Comparison of ENCODE assay signal across 13 cellular contexts in the genomic region with DNA sequence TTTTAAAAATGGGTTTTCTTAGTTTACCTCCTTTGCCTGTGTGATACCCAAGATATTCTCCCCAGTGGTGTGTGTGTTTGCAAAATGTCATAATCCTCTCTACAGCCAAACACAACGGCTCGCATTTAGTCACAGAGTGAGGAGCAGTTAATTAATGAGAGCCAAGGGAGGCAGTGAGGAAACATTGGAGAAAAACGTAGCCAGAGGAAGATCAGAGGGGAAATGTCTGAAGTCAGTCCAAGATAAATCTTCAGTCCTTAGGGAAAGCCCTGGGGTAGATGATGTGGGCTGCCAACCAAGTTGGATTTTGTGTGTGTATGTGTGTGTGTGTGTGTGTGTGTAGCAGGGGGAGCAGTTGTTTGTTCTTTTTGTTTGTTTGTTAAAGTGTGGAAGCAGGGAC.
DNase-seq lines count a peak whose midpoint lies in the region; ATAC-seq and TF ChIP-seq lines count a peak whose summit lies in the region.
"Had no signal": no experiment of that assay in that cellular context is flagged by ENCODE, and none has a peak within 500 bp of the region (broad histone marks: within the 10 kb centered on the region; RNA-seq: fewer than 3 reads in every experiment).

No MANE protein-coding gene starts in this region.

- TF ChIP-seq POLR2A in stomach (IDR thresholded peaks at IDR 0.05), result no peak

- H3K9me3 ChIP-seq in psoas muscle, result no peaks in the 10 kb centered on the region
- no peaks in the 10 kb centered on the region for H3K9me3 ChIP-seq in stomach
- no peaks in the 10 kb centered on the region for H3K9me3 ChIP-seq in naive thymus-derived CD4-positive, alpha-beta T cell (ENCODE audit: control insufficient read depth in 2 of 3, low read length in 3 of 3)

- POLR2A ChIA-PET in naive thymus-derived CD4-positive, alpha-beta T cell (lab: Charles Lee), result no interaction called here

- H3K9me3 Mint-ChIP-seq in activated T-cell treated with anti-CD3 and anti-CD28 coated beads, Interleukin-2, amount 50 U/mL, for 72 hours, result no peaks in the 10 kb centered on the region
- H3K9me3 Mint-ChIP-seq in naive thymus-derived CD4-positive, alpha-beta T cell, result peaks cover 0 to 1% (median 0%) of the 10 kb centered on the region in 11 donors

- H3K36me3 ChIP-seq in psoas muscle (ENCODE audit: insufficient read depth in 1 of 2, low read depth in 1 of 2) (no peaks in the 10 kb centered on the region), stomach (no peaks in the 10 kb centered on the region)
- no peaks in the 10 kb centered on the region for H3K36me3 ChIP-seq in naive thymus-derived CD4-positive, alpha-beta T cell (ENCODE audit: control insufficient read depth in 2 of 3, insufficient read depth in 3 of 3, low read length in 3 of 3)

- TF ChIP-seq CTCF in astrocyte of the spinal cord (IDR thresholded peaks at IDR 0.05; ENCODE audit: low read depth, low read length) (no peak), fibroblast of villous mesenchyme (IDR thresholded peaks at IDR 0.05; ENCODE audit: insufficient read depth, low read depth, low read length) (no peak), psoas muscle (IDR thresholded peaks at IDR 0.05) (no peak), stomach (IDR thresholded peaks at IDR 0.05) (no peak)

- ATAC-seq in psoas muscle, result peak in 3 of 4 donors; percentile 31 to 73 (median 51)
- ATAC-seq in activated T-cell treated with anti-CD3 and anti-CD28 coated beads, Interleukin-2, amount 50 U/mL, for 72 hours (replicated peaks in 1 of 2), result no peak
- no peak for ATAC-seq in naive thymus-derived CD4-positive, alpha-beta T cell
- ATAC-seq: foreskin keratinocyte had no signal

- H3K27me3 ChIP-seq in psoas muscle (ENCODE audit: insufficient read depth in 3 of 3, low read length in 2 of 3), result no peaks in the 10 kb centered on the region
- H3K27me3 ChIP-seq in stomach, result no peaks in the 10 kb centered on the region
- no peaks in the 10 kb centered on the region for H3K27me3 ChIP-seq in naive thymus-derived CD4-positive, alpha-beta T cell (ENCODE audit: control insufficient read depth in 2 of 2, insufficient read depth in 2 of 2, low read length in 2 of 2)
- H3K27me3 ChIP-seq: foreskin keratinocyte had no signal

- no peak overlapping the region for H3K4me3 Mint-ChIP-seq in activated T-cell treated with anti-CD3 and anti-CD28 coated beads, Interleukin-2, amount 50 U/mL, for 72 hours
- H3K4me3 Mint-ChIP-seq in naive thymus-derived CD4-positive, alpha-beta T cell, result no peak overlapping the region

- 3 to 13% (median 5%) methylated on average over 3 of the region's 3 CpGs for WGBS in psoas muscle, 3 donors
- 8 to 9% (median 9%) methylated on average over 3 of the region's 3 CpGs for WGBS in stomach, 5 donors

- H3K27ac Mint-ChIP-seq in activated T-cell treated with anti-CD3 and anti-CD28 coated beads, Interleukin-2, amount 50 U/mL, for 72 hours, result no peak overlapping the region
- H3K27ac Mint-ChIP-seq in naive thymus-derived CD4-positive, alpha-beta T cell, result no peak overlapping the region

- peaks cover 5% of the 10 kb centered on the region for H3K4me1 ChIP-seq in psoas muscle
- H3K4me1 ChIP-seq in stomach, result peaks cover 0 to 21% (median 4%) of the 10 kb centered on the region in 4 donors
- H3K4me1 ChIP-seq in naive thymus-derived CD4-positive, alpha-beta T cell (ENCODE audit: control insufficient read depth in 2 of 2, insufficient read depth in 2 of 2, low read length in 2 of 2), result no peaks in the 10 kb centered on the region
- H3K4me1 ChIP-seq: foreskin keratinocyte had no signal

- H3K4me3 ChIP-seq in astrocyte of the spinal cord (ENCODE audit: low read depth, low read length) (no peak overlapping the region), fibroblast of villous mesenchyme (ENCODE audit: low read depth, low read length) (no peak overlapping the region), psoas muscle (no peak overlapping the region), stomach (no peak overlapping the region)
- H3K4me3 ChIP-seq in naive thymus-derived CD4-positive, alpha-beta T cell (ENCODE audit: low read length), result no peak overlapping the region

- no peak for TF ChIP-seq EP300 in stomach (IDR thresholded peaks at IDR 0.05)

- H3K27me3 Mint-ChIP-seq in activated T-cell treated with anti-CD3 and anti-CD28 coated beads, Interleukin-2, amount 50 U/mL, for 72 hours (ENCODE audit: low read depth), result no peaks in the 10 kb centered on the region
- peaks cover 0 to 10% (median 2%) of the 10 kb centered on the region in 5 donors for H3K27me3 Mint-ChIP-seq in naive thymus-derived CD4-positive, alpha-beta T cell

- H3K4me1 Mint-ChIP-seq in activated T-cell treated with anti-CD3 and anti-CD28 coated beads, Interleukin-2, amount 50 U/mL, for 72 hours (ENCODE audit: low read depth), result no peaks in the 10 kb centered on the region
- H3K4me1 Mint-ChIP-seq in naive thymus-derived CD4-positive, alpha-beta T cell, result no peaks in the 10 kb centered on the region

- H3K27ac ChIP-seq in psoas muscle (no peak overlapping the region), stomach (peak overlapping the region in 2 of 5 donors; percentile 26 to 44)
- no peak overlapping the region for H3K27ac ChIP-seq in naive thymus-derived CD4-positive, alpha-beta T cell (ENCODE audit: low read depth, low read length)
- H3K27ac ChIP-seq: foreskin keratinocyte had no signal

- H3K36me3 Mint-ChIP-seq in activated T-cell treated with anti-CD3 and anti-CD28 coated beads, Interleukin-2, amount 50 U/mL, for 72 hours (ENCODE audit: insufficient read depth in 2 of 2), result no peaks in the 10 kb centered on the region
- no peaks in the 10 kb centered on the region for H3K36me3 Mint-ChIP-seq in naive thymus-derived CD4-positive, alpha-beta T cell

- DNase-seq in GM03348 (ENCODE audit: low spot score) (peak; percentile 14), astrocyte of the spinal cord (ENCODE audit: low read depth, low spot score) (peak; percentile 42), fibroblast of villous mesenchyme (ENCODE audit: low read depth) (peak; percentile 28), psoas muscle (no peak), stomach (no peak), NCI-H1436 (lab: John Stamatoyannopoulos, UW) (no peak)
- DNase-seq in activated T-cell treated with anti-CD3 and anti-CD28 coated beads, Interleukin-2, amount 50 U/mL, for 72 hours, result no peak
- DNase-seq in naive thymus-derived CD4-positive, alpha-beta T cell, result no peak
- DNase-seq: activated CD4-positive, alpha-beta T cell treated with anti-CD3 and anti-CD28 coated beads for 48 hours; central memory CD4-positive, alpha-beta T cell; foreskin keratinocyte; stimulated activated CD4-positive, alpha-beta T cell treated with anti-CD3 and anti-CD28 coated beads, Interleukin-2, amount 100 ng/mL, for 24 hours; SW 1271 had no signal

- CTCF ChIA-PET in naive thymus-derived CD4-positive, alpha-beta T cell (lab: Charles Lee), result no interaction called here

- intact Hi-C loops in psoas muscle (cut with DNase I) (no loop called here), stomach (cut with DNase I; ENCODE audit: low total_unique reads) (no loop called here)
- intact Hi-C loops in naive thymus-derived CD4-positive, alpha-beta T cell (cut with micrococcal nuclease), result no loop called here

- in situ Hi-C loops in astrocyte of the spinal cord (cut with HindIII; ENCODE audit: low sequenced_read_pairs), result no loop called here

Comparison
In these comparisons a context has a peak if more than half of its experiments do, and no peak if none do; other contexts are left out.
1. DNase-seq: peak in GM03348 (single experiment), astrocyte of the spinal cord (single experiment) and fibroblast of villous mesenchyme (single experiment); none in psoas muscle (0 of 2), stomach (single experiment), NCI-H1436 (single experiment), activated T-cell treated with anti-CD3 and anti-CD28 coated beads, Interleukin-2, amount 50 U/mL, for 72 hours (0 of 2) and naive thymus-derived CD4-positive, alpha-beta T cell (0 of 9).
2. ATAC-seq: peak in psoas muscle (3 of 4); none in activated T-cell treated with anti-CD3 and anti-CD28 coated beads, Interleukin-2, amount 50 U/mL, for 72 hours (0 of 2) and naive thymus-derived CD4-positive, alpha-beta T cell (single experiment).